Comparison of ENCODE assay signal across 8 cellular contexts in genomic region chr7:26153823-26154783, GRCh38. TPM values are rescaled to one million over a fixed set of nuclear protein-coding genes. Genes with fewer than 3 reads are reported as not detected.
A peak's percentile ranks its signal among the peaks of the same experiment; 100 is the strongest.
DNase-seq lines count a peak whose midpoint lies in the region; ATAC-seq, FAIRE-seq and TF ChIP-seq lines count a peak whose summit lies in the region.

No MANE protein-coding gene starts in this region.

- H4K20me1 ChIP-seq in HepG2 (ENCODE audit: insufficient read depth, low read length) = no peaks in the 10 kb centered on the region

- DNase-seq in CD4-positive, alpha-beta T cell = peak in 1 of 10 experiments; percentile 5
- peak; percentile 61 for DNase-seq in KBM-7
- peak in 1 of 2 donors; percentile 69 for DNase-seq in activated naive CD4-positive, alpha-beta T cell treated with anti-CD3 and anti-CD28 coated beads, Interleukin-2, amount 50 U/mL, for 72 hours (ENCODE audit: low spot score in 2 of 2)
- DNase-seq in HepG2 (ENCODE audit: low spot score) = no peak
- no peak for DNase-seq in head of caudate nucleus

- ATAC-seq in CD4-positive, alpha-beta T cell (ENCODE audit: poor library complexity) = no peak
- peak in 1 of 2 donors; percentile 32 for ATAC-seq in activated naive CD4-positive, alpha-beta T cell treated with anti-CD3 and anti-CD28 coated beads, Interleukin-2, amount 50 U/mL, for 72 hours
- ATAC-seq in HepG2 (no peak), HG03095 (IDR thresholded peaks at IDR 0.05; ENCODE audit: unreplicated experiment) (no peak), GM19467 (IDR thresholded peaks at IDR 0.05; ENCODE audit: unreplicated experiment) (no peak), HG03097 (IDR thresholded peaks at IDR 0.05; ENCODE audit: low FRiP score, unreplicated experiment) (no peak)

- H3K4me3 ChIP-seq in HepG2 (replicated peaks in 1 of 3; ENCODE audit: insufficient read depth in 1 of 3, low read depth in 2 of 3, low read length in 3 of 3) = peak overlapping the region in 2 of 3 experiments; percentile 53 to 72; a peak in 3 of 6 replicates

- CTCF ChIA-PET in CD4-positive, alpha-beta T cell (lab: Charles Lee) = interaction anchor here (1.0 kb wide), 1 partner anchor 45 kb away, joined by 3 read pairs; no protein-coding TSS in a partner anchor
- CTCF ChIA-PET in HepG2 (lab: Yijun Ruan, JAX; ENCODE audit: low intra/inter-chr PET ratio, low total read pairs) = no interaction called here

- no peak for FAIRE-seq in HepG2 (lab: Jason Lieb, UNC)

- peak overlapping the region; percentile 81 for H3K4me2 ChIP-seq in HepG2 (ENCODE audit: low read depth, low read length)

- H3K4me3 Mint-ChIP-seq in CD4-positive, alpha-beta T cell = peak overlapping the region; percentile 96

- no peak overlapping the region for H3K27ac ChIP-seq in CD4-positive, alpha-beta T cell (ENCODE audit: low read depth, low read length)
- H3K27ac ChIP-seq in HepG2 (ENCODE audit: extremely low read length, insufficient read depth, low read length) = no peak overlapping the region

- no peaks in the 10 kb centered on the region for H3K9me3 ChIP-seq in CD4-positive, alpha-beta T cell (ENCODE audit: control insufficient read depth, low read length)
- no peaks in the 10 kb centered on the region for H3K9me3 ChIP-seq in HepG2 (ENCODE audit: low read length)

- in situ Hi-C loops in KBM-7 (cut with MboI; ENCODE audit: low pct_unique_long_range_greater_than_20kb, low sequenced_read_pairs) = no loop called here
- in situ Hi-C loops in HepG2 (cut with HindIII; ENCODE audit: extremely low pct_ligation_motif_present, low pct_unique_long_range_greater_than_20kb) = no loop called here

- intact Hi-C loops in CD4-positive, alpha-beta T cell (cut with DNase I, micrococcal nuclease) = loop anchor here (2.0 to 5.0 kb wide), 5 partner anchors 41 to 202 kb away; no protein-coding TSS in a partner anchor
- intact Hi-C loops in HepG2 (cut with micrococcal nuclease; ENCODE audit: unreplicated experiment) (loop anchor here (2.0 to 10.0 kb wide), 2 partner anchors 45 to 59 kb away; no protein-coding TSS in a partner anchor), head of caudate nucleus (cut with DNase I) (no loop called here)

- no peaks in the 10 kb centered on the region for H3K27me3 Mint-ChIP-seq in CD4-positive, alpha-beta T cell

- H3K4me1 ChIP-seq in HepG2 (ENCODE audit: insufficient read depth, low read length) = peaks cover 66% of the 10 kb centered on the region

- no peaks in the 10 kb centered on the region for H3K9me3 Mint-ChIP-seq in CD4-positive, alpha-beta T cell
- H3K9me3 Mint-ChIP-seq in activated naive CD4-positive, alpha-beta T cell treated with anti-CD3 and anti-CD28 coated beads, Interleukin-2, amount 50 U/mL, for 72 hours = peaks cover 0 to 8% of the 10 kb centered on the region in 2 donors

- TF ChIP-seq RAD21 in HepG2 (CRISPR knock-in tag; IDR thresholded peaks at IDR 0.05) = no peak

- no peak for TF ChIP-seq CTCF in CD4-positive, alpha-beta T cell (IDR thresholded peaks at IDR 0.05)
- no peak for TF ChIP-seq CTCF in HepG2 (CRISPR knock-in tag; IDR thresholded peaks at IDR 0.05)

- POLR2A ChIA-PET in CD4-positive, alpha-beta T cell (lab: Charles Lee) = interaction anchor here (0.6 to 3.5 kb wide), 3 partner anchors 39 to 44 kb away, joined by 3 to 19 read pairs (median 3); no protein-coding TSS in a partner anchor
- POLR2A ChIA-PET in HepG2 (lab: Yijun Ruan, JAX) = no interaction called here

- peaks cover 67% of the 10 kb centered on the region for H3K4me1 Mint-ChIP-seq in CD4-positive, alpha-beta T cell (ENCODE audit: low read depth)

- no peaks in the 10 kb centered on the region for H3K27me3 ChIP-seq in CD4-positive, alpha-beta T cell (ENCODE audit: control insufficient read depth, insufficient read depth, low read length)
- H3K27me3 ChIP-seq in HepG2 (ENCODE audit: control insufficient read depth in 1 of 2, insufficient read depth in 2 of 2, low read length in 2 of 2) = peaks cover 0 to 13% of the 10 kb centered on the region in 2 experiments; a peak in 3 of 5 replicates

- no peak overlapping the region for H2AFZ ChIP-seq in HepG2 (ENCODE audit: low read length)

- H3K27ac Mint-ChIP-seq in CD4-positive, alpha-beta T cell = peak overlapping the region; percentile 77
- H3K27ac Mint-ChIP-seq in activated naive CD4-positive, alpha-beta T cell treated with anti-CD3 and anti-CD28 coated beads, Interleukin-2, amount 50 U/mL, for 72 hours = peak overlapping the region; percentile 91 to 93

- TF ChIP-seq POLR2A in HepG2 (IDR thresholded peaks at IDR 0.05; ENCODE audit: insufficient read depth in 1 of 2, low read depth in 2 of 2, low read length in 2 of 2) = no peak

- H3K79me2 ChIP-seq in HepG2 (ENCODE audit: insufficient read depth, low read length) = peaks cover 8% of the 10 kb centered on the region

- BruUV-seq in HepG2 (replicated peaks; lab: Mats Ljungman, UMichigan) = no TSS peak

- no peaks in the 10 kb centered on the region for H3K36me3 ChIP-seq in HepG2 (replicated peaks in 1 of 2; ENCODE audit: control insufficient read depth in 1 of 2, insufficient read depth in 2 of 2, low read length in 2 of 2)

- no peak overlapping the region for H3K9ac ChIP-seq in HepG2 (ENCODE audit: insufficient read depth, low read depth, low read length)

- peaks cover 7% of the 10 kb centered on the region for H3K36me3 Mint-ChIP-seq in CD4-positive, alpha-beta T cell (ENCODE audit: low read depth)
- H3K36me3 Mint-ChIP-seq in activated naive CD4-positive, alpha-beta T cell treated with anti-CD3 and anti-CD28 coated beads, Interleukin-2, amount 50 U/mL, for 72 hours = peaks cover 16 to 17% of the 10 kb centered on the region in 2 donors

- 74% methylated on average over 15 of the region's 15 CpGs for WGBS in HepG2 (ENCODE audit: low lambda C conversion rate)

- TF ChIP-seq EP300 in HepG2 (IDR thresholded peaks at IDR 0.05; ENCODE audit: low read depth in 2 of 2, low read length in 2 of 2) (no peak), HepG2 (CRISPR knock-in tag; IDR thresholded peaks at IDR 0.05; ENCODE audit: borderline replicate concordance) (no peak)

RNA-seq across cellular contexts. Expression of gene NFE2L3, which starts 2.1 kb away (rescaled TPM):
- under 1 TPM; 0.45 to 0.93 TPM for total RNA-seq in CD4-positive, alpha-beta T cell
- 10 to 100 TPM; 13.0 to 24.0 TPM for total RNA-seq in activated naive CD4-positive, alpha-beta T cell treated with anti-CD3 and anti-CD28 coated beads, Interleukin-2, amount 50 U/mL, for 72 hours
- total RNA-seq in HepG2 (2016; rRNA removed; fragmentation: Illumina TruSeq; extraction: Trizol) = 8.8 and 19.4 TPM in 2 replicates
- total RNA-seq in HepG2 (2016; cell fraction: cytosol; rRNA removed; fragmentation: Illumina TruSeq; extraction: Trizol; ENCODE audit: low read depth) = 0.53 and 1.2 TPM in 2 replicates
- total RNA-seq in HepG2 (2016; cell fraction: insoluble cytoplasmic fraction; rRNA removed; fragmentation: Illumina TruSeq; extraction: Trizol) = 9.2 and 13.8 TPM in 2 replicates
- total RNA-seq in HepG2 (2016; cell fraction: membrane; rRNA removed; fragmentation: Illumina TruSeq; extraction: Trizol) = 2.0 and 3.5 TPM in 2 replicates
- total RNA-seq in HepG2 (2016; cell fraction: nucleus; rRNA removed; fragmentation: Illumina TruSeq; extraction: Trizol) = 13.7 and 26.6 TPM in 2 replicates
- 8.9 and 11.4 TPM in 2 replicates for polyA plus RNA-seq in HepG2 (2011; rRNA removed)
- polyA plus RNA-seq in HepG2 (2011; cell fraction: cytosol; rRNA removed) = 4.1 and 7.8 TPM in 2 replicates
- 1.6 and 2.1 TPM in 2 replicates for polyA plus RNA-seq in HepG2 (2011; cell fraction: nucleus; rRNA removed)
- polyA plus RNA-seq in HepG2 (2012) = 10.7 and 12.2 TPM in 2 replicates
- polyA plus RNA-seq in HepG2 (2016; cell fraction: cytosol; fragmentation: Illumina TruSeq; extraction: Trizol; ENCODE audit: low read depth) = 0.64 and 0.67 TPM in 2 replicates
- 8.0 and 8.2 TPM in 2 replicates for polyA plus RNA-seq in HepG2 (2016; cell fraction: insoluble cytoplasmic fraction; fragmentation: Illumina TruSeq; extraction: Trizol; ENCODE audit: low read depth)
- 1.1 and 1.3 TPM in 2 replicates for polyA plus RNA-seq in HepG2 (2016; cell fraction: membrane; fragmentation: Illumina TruSeq; extraction: Trizol; ENCODE audit: low read depth)
- polyA plus RNA-seq in HepG2 (2016; cell fraction: nucleus; fragmentation: Illumina TruSeq; extraction: Trizol; ENCODE audit: insufficient read depth, low read depth) = 19.6 and 24.6 TPM in 2 replicates
- 0.07 and 5.9 TPM in 2 replicates for polyA minus RNA-seq in HepG2 (2011; rRNA and poly(A)+ RNA removed; ENCODE audit: low replicate concordance)
- polyA minus RNA-seq in HepG2 (2011; cell fraction: cytosol; rRNA and poly(A)+ RNA removed) = 7.8 and 8.8 TPM in 2 replicates
- 3.7 and 7.1 TPM in 2 replicates for polyA minus RNA-seq in HepG2 (2011; cell fraction: nucleus; rRNA and poly(A)+ RNA removed)

RNA-seq across cellular contexts. Expression of gene HNRNPA2B1, which starts 46.4 kb away (rescaled TPM):
- 100 to 1,000 TPM; 282 to 299 TPM for total RNA-seq in CD4-positive, alpha-beta T cell
- 100 to 1,000 TPM; 695 to 940 TPM for total RNA-seq in activated naive CD4-positive, alpha-beta T cell treated with anti-CD3 and anti-CD28 coated beads, Interleukin-2, amount 50 U/mL, for 72 hours
- total RNA-seq in HepG2 (2016; rRNA removed; fragmentation: Illumina TruSeq; extraction: Trizol) = 412 and 636 TPM in 2 replicates
- total RNA-seq in HepG2 (2016; cell fraction: cytosol; rRNA removed; fragmentation: Illumina TruSeq; extraction: Trizol; ENCODE audit: low read depth) = 31.5 and 36.0 TPM in 2 replicates
- 434 and 632 TPM in 2 replicates for total RNA-seq in HepG2 (2016; cell fraction: insoluble cytoplasmic fraction; rRNA removed; fragmentation: Illumina TruSeq; extraction: Trizol)
- 69.3 and 71.5 TPM in 2 replicates for total RNA-seq in HepG2 (2016; cell fraction: membrane; rRNA removed; fragmentation: Illumina TruSeq; extraction: Trizol)
- total RNA-seq in HepG2 (2016; cell fraction: nucleus; rRNA removed; fragmentation: Illumina TruSeq; extraction: Trizol) = 305 and 307 TPM in 2 replicates
- 144 and 193 TPM in 2 replicates for polyA plus RNA-seq in HepG2 (2011; rRNA removed)
- polyA plus RNA-seq in HepG2 (2011; cell fraction: cytosol; rRNA removed) = 105 and 119 TPM in 2 replicates
- polyA plus RNA-seq in HepG2 (2011; cell fraction: nucleus; rRNA removed) = 173 and 254 TPM in 2 replicates
- polyA plus RNA-seq in HepG2 (2012) = 348 and 727 TPM in 2 replicates
- 50.3 and 54.5 TPM in 2 replicates for polyA plus RNA-seq in HepG2 (2016; cell fraction: cytosol; fragmentation: Illumina TruSeq; extraction: Trizol; ENCODE audit: low read depth)
- polyA plus RNA-seq in HepG2 (2016; cell fraction: insoluble cytoplasmic fraction; fragmentation: Illumina TruSeq; extraction: Trizol; ENCODE audit: low read depth) = 1,958 and 2,163 TPM in 2 replicates
- 95.2 and 104 TPM in 2 replicates for polyA plus RNA-seq in HepG2 (2016; cell fraction: membrane; fragmentation: Illumina TruSeq; extraction: Trizol; ENCODE audit: low read depth)
- 1,155 and 1,186 TPM in 2 replicates for polyA plus RNA-seq in HepG2 (2016; cell fraction: nucleus; fragmentation: Illumina TruSeq; extraction: Trizol; ENCODE audit: insufficient read depth, low read depth)
- polyA minus RNA-seq in HepG2 (2011; rRNA and poly(A)+ RNA removed; ENCODE audit: low replicate concordance) = 47.8 and 128 TPM in 2 replicates
- polyA minus RNA-seq in HepG2 (2011; cell fraction: cytosol; rRNA and poly(A)+ RNA removed) = 103 and 153 TPM in 2 replicates
- 372 and 389 TPM in 2 replicates for polyA minus RNA-seq in HepG2 (2011; cell fraction: nucleus; rRNA and poly(A)+ RNA removed)

RNA-seq across cellular contexts. Expression of gene CBX3, which starts 47.4 kb away (rescaled TPM):
- 100 to 1,000 TPM; 124 to 132 TPM for total RNA-seq in CD4-positive, alpha-beta T cell
- total RNA-seq in activated naive CD4-positive, alpha-beta T cell treated with anti-CD3 and anti-CD28 coated beads, Interleukin-2, amount 50 U/mL, for 72 hours = 100 to 1,000 TPM; 212 to 271 TPM
- total RNA-seq in HepG2 (2016; rRNA removed; fragmentation: Illumina TruSeq; extraction: Trizol) = 249 and 355 TPM in 2 replicates
- 79.1 and 86.5 TPM in 2 replicates for total RNA-seq in HepG2 (2016; cell fraction: cytosol; rRNA removed; fragmentation: Illumina TruSeq; extraction: Trizol; ENCODE audit: low read depth)
- 257 and 354 TPM in 2 replicates for total RNA-seq in HepG2 (2016; cell fraction: insoluble cytoplasmic fraction; rRNA removed; fragmentation: Illumina TruSeq; extraction: Trizol)
- total RNA-seq in HepG2 (2016; cell fraction: membrane; rRNA removed; fragmentation: Illumina TruSeq; extraction: Trizol) = 129 and 141 TPM in 2 replicates
- total RNA-seq in HepG2 (2016; cell fraction: nucleus; rRNA removed; fragmentation: Illumina TruSeq; extraction: Trizol) = 151 and 169 TPM in 2 replicates
- polyA plus RNA-seq in HepG2 (2011; rRNA removed) = 36.3 and 53.9 TPM in 2 replicates
- 17.4 and 18.2 TPM in 2 replicates for polyA plus RNA-seq in HepG2 (2011; cell fraction: cytosol; rRNA removed)
- polyA plus RNA-seq in HepG2 (2011; cell fraction: nucleus; rRNA removed) = 60.4 and 70.5 TPM in 2 replicates
- 123 and 165 TPM in 2 replicates for polyA plus RNA-seq in HepG2 (2012)
- polyA plus RNA-seq in HepG2 (2016; cell fraction: cytosol; fragmentation: Illumina TruSeq; extraction: Trizol; ENCODE audit: low read depth) = 76.0 and 83.8 TPM in 2 replicates
- 424 and 453 TPM in 2 replicates for polyA plus RNA-seq in HepG2 (2016; cell fraction: insoluble cytoplasmic fraction; fragmentation: Illumina TruSeq; extraction: Trizol; ENCODE audit: low read depth)
- polyA plus RNA-seq in HepG2 (2016; cell fraction: membrane; fragmentation: Illumina TruSeq; extraction: Trizol; ENCODE audit: low read depth) = 117 TPM in 2 replicates
- polyA plus RNA-seq in HepG2 (2016; cell fraction: nucleus; fragmentation: Illumina TruSeq; extraction: Trizol; ENCODE audit: insufficient read depth, low read depth) = 228 and 229 TPM in 2 replicates
- 10.5 and 24.1 TPM in 2 replicates for polyA minus RNA-seq in HepG2 (2011; rRNA and poly(A)+ RNA removed; ENCODE audit: low replicate concordance)
- 15.5 and 20.0 TPM in 2 replicates for polyA minus RNA-seq in HepG2 (2011; cell fraction: cytosol; rRNA and poly(A)+ RNA removed)
- 110 and 122 TPM in 2 replicates for polyA minus RNA-seq in HepG2 (2011; cell fraction: nucleus; rRNA and poly(A)+ RNA removed)
